Comparison of ENCODE assay signal across 8 cellular contexts in the genomic region with DNA sequence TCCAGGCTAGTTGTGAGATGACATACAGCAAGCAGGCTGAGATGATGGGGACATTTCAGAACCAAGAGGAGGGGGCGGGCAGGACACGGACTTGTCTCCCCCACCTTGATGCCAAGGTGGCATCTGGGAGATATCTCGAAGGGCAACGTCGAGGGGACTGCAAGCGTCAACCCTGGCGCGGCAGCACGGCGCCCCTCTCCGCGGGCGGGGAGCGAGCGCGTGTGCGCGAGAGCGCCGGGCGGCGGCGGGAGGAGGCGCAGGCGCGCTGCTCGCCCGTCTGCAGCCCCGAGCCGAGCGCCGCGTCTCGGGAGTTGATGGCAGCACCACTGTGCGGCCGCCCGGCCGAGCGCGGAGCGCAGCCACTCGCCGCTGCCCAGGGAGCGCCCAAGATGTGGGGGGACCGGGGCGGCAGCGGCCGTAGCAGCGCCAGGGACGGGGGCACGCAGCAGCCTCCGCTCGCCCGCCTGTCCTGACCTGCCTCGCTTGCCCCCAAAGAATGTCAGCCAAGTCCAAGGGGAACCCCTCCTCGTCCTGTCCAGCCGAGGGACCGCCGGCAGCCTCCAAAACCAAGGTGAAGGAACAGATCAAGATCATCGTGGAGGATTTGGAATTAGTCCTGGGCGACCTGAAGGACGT. TPM values are rescaled to one million over a fixed set of nuclear protein-coding genes. Genes with fewer than 3 reads are reported as not detected.
A peak's percentile ranks its signal among the peaks of the same experiment; 100 is the strongest.
DNase-seq lines count a peak whose midpoint lies in the region; ATAC-seq and TF ChIP-seq lines count a peak whose summit lies in the region.

A gene (plus strand): TSS at position 310 of the 636 bp plus-strand sequence.

- peak within 1 kb of the TSS; percentile 44 to 50 (median 50) for H3K4me3 Mint-ChIP-seq in T-cell

- WGBS in mesodermal cell (ENCODE audit: insufficient coverage in 2 of 2), 2 experiments: 1% methylated on average over 48 to 52 of the region's 62 CpGs
- under 1% methylated on average over 62 of the region's 62 CpGs for WGBS in thymus

- H3K9me3 ChIP-seq in mesodermal cell (ENCODE audit: control insufficient read depth, low read length) (no peaks in the 10 kb centered on the region), thymus (ENCODE audit: control insufficient read depth) (no peaks in the 10 kb centered on the region)

- no peak within 1 kb of the TSS for H3K27ac ChIP-seq in mesodermal cell (ENCODE audit: low read depth, low read length, severe bottlenecking)
- H3K27ac ChIP-seq in thymus (ENCODE audit: low read depth): no peak within 1 kb of the TSS

- H3K4me3 ChIP-seq in epithelial cell of esophagus (ENCODE audit: low read length) (peak within 1 kb of the TSS; percentile 53), mesodermal cell (ENCODE audit: extremely low read depth, insufficient read depth, low read length, poor library complexity, severe bottlenecking) (peak within 1 kb of the TSS; percentile 56), thymus (ENCODE audit: low read length) (peak within 1 kb of the TSS; percentile 15)

- no peaks in the 10 kb centered on the region for H3K9me3 Mint-ChIP-seq in T-cell

- peaks cover 4 to 14% (median 5%) of the 10 kb centered on the region in 3 donors for H3K4me1 Mint-ChIP-seq in T-cell

- H3K27ac Mint-ChIP-seq in T-cell: no peak within 1 kb of the TSS

- peaks cover 24% of the 10 kb centered on the region for H3K27me3 ChIP-seq in thymus (ENCODE audit: control insufficient read depth, insufficient read depth)

- ATAC-seq in HG03520 (IDR thresholded peaks at IDR 0.05; ENCODE audit: unreplicated experiment): peak; percentile 78
- peak in 3 of 4 experiments; percentile 10 to 54 (median 30) for ATAC-seq in T-cell (replicated peaks in 1 of 4)

- H3K36me3 Mint-ChIP-seq in T-cell: no peaks in the 10 kb centered on the region

- CTCF ChIA-PET in T-cell (lab: Charles Lee): no interaction called here

- H3K27me3 Mint-ChIP-seq in T-cell: peaks cover 32 to 35% of the 10 kb centered on the region in 2 donors

- DNase-seq in EH (ENCODE audit: low read depth): peak; percentile 80
- peak; percentile 71 for DNase-seq in GM20000 (ENCODE audit: low spot score)
- no peak for DNase-seq in T-cell
- DNase-seq in epithelial cell of esophagus (ENCODE audit: low read depth): peak; percentile 73
- DNase-seq in GM19240 (ENCODE audit: insufficient read length, low spot score): no peak

- H3K36me3 ChIP-seq in mesodermal cell (ENCODE audit: control insufficient read depth, insufficient read depth, low read length): no peaks in the 10 kb centered on the region
- no peaks in the 10 kb centered on the region for H3K36me3 ChIP-seq in thymus (ENCODE audit: control insufficient read depth, insufficient read depth)

- H3K4me1 ChIP-seq in mesodermal cell (ENCODE audit: control insufficient read depth, insufficient read depth, low read length, poor library complexity, severe bottlenecking): no peaks in the 10 kb centered on the region
- H3K4me1 ChIP-seq in thymus (ENCODE audit: control insufficient read depth, insufficient read depth, low read length): no peaks in the 10 kb centered on the region

- POLR2A ChIA-PET in T-cell (lab: Charles Lee): no interaction called here

- TF ChIP-seq CTCF in GM20000 (IDR thresholded peaks at IDR 0.05; ENCODE audit: extremely low read depth, missing control alignments) (no peak), epithelial cell of esophagus (IDR thresholded peaks at IDR 0.05; ENCODE audit: insufficient read depth, low read depth, low read length, missing control alignments) (no peak)

RNA-seq across cellular contexts. Expression of the gene that starts here (rescaled TPM):
- total RNA-seq in T-cell: not detected
- 6.4 TPM for polyA plus RNA-seq in mesodermal cell (2013, experiment 1 of 2)
- polyA plus RNA-seq in mesodermal cell (2013, experiment 2 of 2): 3.2 TPM
- 0.66 TPM for polyA plus RNA-seq in thymus

Comparison
In these comparisons a context has a peak if more than half of its experiments do, and no peak if none do; other contexts are left out.
1. Peak in ATAC-seq in T-cell; RNA of the gene not detected or under 1 TPM.
2. DNase-seq: peak in EH (single experiment), GM20000 (single experiment) and epithelial cell of esophagus (single experiment); none in T-cell (0 of 34) and GM19240 (single experiment).
3. Peak in every context shown above with its lines, with median percentiles within 50 percentile points of each other: H3K4me3 ChIP-seq.